In the genomic region with DNA sequence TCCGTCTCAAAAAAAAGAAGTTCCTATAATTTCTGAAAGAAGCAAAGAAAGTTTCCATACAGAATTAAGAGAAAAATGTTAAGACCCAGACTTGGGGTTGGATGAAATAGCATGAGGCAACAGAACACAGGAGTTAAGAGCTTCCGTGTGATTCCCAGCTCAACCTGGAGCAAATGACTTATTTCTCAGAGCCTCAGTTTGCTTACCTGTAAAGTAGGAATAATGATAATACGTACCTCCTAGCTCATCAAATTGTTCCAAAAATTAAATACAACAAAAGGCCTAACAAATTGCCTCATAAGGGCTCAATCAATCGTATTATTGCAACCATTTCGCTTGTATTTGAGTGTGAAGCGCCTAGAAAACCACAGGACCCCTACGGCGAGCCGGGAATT, we compare ENCODE assay signal across 9 cellular contexts. TPM values are rescaled to one million over a fixed set of nuclear protein-coding genes. Genes with fewer than 3 reads are reported as not detected.
DNase-seq lines count a peak whose midpoint lies in the region; ATAC-seq and TF ChIP-seq lines count a peak whose summit lies in the region.
"Had no signal": no experiment of that assay in that cellular context is flagged by ENCODE, and none has a peak within 500 bp of the region (broad histone marks: within the 10 kb centered on the region; RNA-seq: fewer than 3 reads in every experiment).

No MANE protein-coding gene starts in this region.

- no peaks in the 10 kb centered on the region for H3K27me3 Mint-ChIP-seq in MCF 10A (ENCODE audit: insufficient read depth, unreplicated experiment)

- H2BK120ac ChIP-seq in mesendoderm (ENCODE audit: low read depth, low read length), result no peak overlapping the region

- H3K9me3 Mint-ChIP-seq in MCF 10A (ENCODE audit: unreplicated experiment), result no peaks in the 10 kb centered on the region

- no peak overlapping the region for H2AK5ac ChIP-seq in mesendoderm (ENCODE audit: low read length)

- H3K4me1 ChIP-seq in heart left ventricle (peaks cover 5 to 45% (median 27%) of the 10 kb centered on the region in 12 donors), mesendoderm (ENCODE audit: control insufficient read depth, low read depth, low read length) (no peaks in the 10 kb centered on the region), urinary bladder (ENCODE audit: insufficient read depth) (no peaks in the 10 kb centered on the region)

- peak overlapping the region; percentile 91 for H3K4me2 ChIP-seq in mesendoderm (ENCODE audit: low read length)

- peak overlapping the region; percentile 91 for H3K27ac Mint-ChIP-seq in MCF 10A (ENCODE audit: low read depth, unreplicated experiment)

- H3K23ac ChIP-seq in mesendoderm (ENCODE audit: low read length), result no peak overlapping the region

- peaks cover 3% of the 10 kb centered on the region for H3K36me3 Mint-ChIP-seq in MCF 10A (ENCODE audit: insufficient read depth, unreplicated experiment)

- no peak for DNase-seq in heart left ventricle
- DNase-seq in Right ventricle myocardium inferior (ENCODE audit: missing footprints), result no peak
- no peak for DNase-seq in MCF 10A (ENCODE audit: unreplicated experiment)
- no peak for DNase-seq in mesendoderm
- DNase-seq in NCI-H1092 treated with DMSO at 0.1 percent for 48 hours (lab: John Stamatoyannopoulos, UW), result no peak
- DNase-seq in left colon, result no peak
- no peak for DNase-seq in pons (ENCODE audit: low spot score)
- DNase-seq: NCI-H1048 had no signal

- peak overlapping the region; percentile 96 for H3K56ac ChIP-seq in mesendoderm (ENCODE audit: low read length)

- 11 to 16% (median 14%) methylated on average over 9 of the region's 9 CpGs for WGBS in heart left ventricle, 4 donors
- WGBS in mesendoderm (ENCODE audit: extremely low coverage, insufficient coverage, low lambda C conversion rate), result no CpG with 5 or more reads among the region's 9 CpGs
- 13% methylated on average over 9 of the region's 9 CpGs for WGBS in urinary bladder

- no peaks in the 10 kb centered on the region for H3K9me3 ChIP-seq in heart left ventricle

- H3K4me3 Mint-ChIP-seq in MCF 10A (ENCODE audit: unreplicated experiment), result peak overlapping the region; percentile 90

- H3K27ac ChIP-seq in heart left ventricle (peak overlapping the region; percentile 82 to 93 (median 89)), mesendoderm (ENCODE audit: low read depth, low read length) (peak overlapping the region; percentile 85), urinary bladder (ENCODE audit: low read depth) (no peak overlapping the region)

- peaks cover 0 to 9% (median 4%) of the 10 kb centered on the region in 9 donors for H3K36me3 ChIP-seq in heart left ventricle
- no peaks in the 10 kb centered on the region for H3K36me3 ChIP-seq in mesendoderm (ENCODE audit: control insufficient read depth, insufficient read depth, low read length)
- no peaks in the 10 kb centered on the region for H3K36me3 ChIP-seq in urinary bladder (ENCODE audit: insufficient read depth)

- no peaks in the 10 kb centered on the region for H3K27me3 ChIP-seq in heart left ventricle
- no peaks in the 10 kb centered on the region for H3K27me3 ChIP-seq in mesendoderm (ENCODE audit: insufficient read depth, low read length, poor library complexity)

- H2BK5ac ChIP-seq in mesendoderm (ENCODE audit: low read length), result no peak overlapping the region

- peaks cover 2% of the 10 kb centered on the region for H3K79me1 ChIP-seq in mesendoderm (ENCODE audit: low read length)

- H3K4me1 Mint-ChIP-seq in MCF 10A (ENCODE audit: insufficient read depth, unreplicated experiment), result no peaks in the 10 kb centered on the region

- intact Hi-C loops in heart left ventricle (cut with DNase I), result loop anchor here in 4 of 10 donors (5.0 to 10.0 kb wide), 3 partner anchors 118 to 168 kb away; no protein-coding TSS in a partner anchor
- intact Hi-C loops in Right ventricle myocardium inferior (cut with DNase I), result loop anchor here (1.0 kb wide), 1 partner anchor 168 kb away; no protein-coding TSS in a partner anchor
- intact Hi-C loops in MCF 10A (cut with micrococcal nuclease), result no loop called here
- intact Hi-C loops in left colon (cut with DNase I, micrococcal nuclease), result loop anchor here in 1 of 2 donors (10.0 kb wide), 1 partner anchor 168 kb away; no protein-coding TSS in a partner anchor

- no peak overlapping the region for H4K8ac ChIP-seq in mesendoderm (ENCODE audit: low read depth, low read length)

- TF ChIP-seq CTCF in heart left ventricle (IDR thresholded peaks at IDR 0.05) (no peak), MCF 10A (IDR thresholded peaks at IDR 0.05; ENCODE audit: unreplicated experiment) (no peak)

- POLR2A ChIA-PET in MCF 10A (lab: Yijun Ruan, JAX), result interaction anchor here (0.6 to 4.5 kb wide), 21 partner anchors 8 to 1588 kb away, joined by 3 to 53 read pairs (median 4); a partner anchor contains a TSS

- CTCF ChIA-PET in MCF 10A (lab: Yijun Ruan, JAX), result interaction anchor here (0.5 to 1.3 kb wide), 4 partner anchors 14 to 948 kb away, joined by 3 to 5 read pairs (median 3); no protein-coding TSS in a partner anchor

- H3K4ac ChIP-seq in mesendoderm (ENCODE audit: low read depth, low read length), result no peak overlapping the region

- no peak overlapping the region for H2BK15ac ChIP-seq in mesendoderm (replicated peaks; ENCODE audit: low read depth)

- ATAC-seq in heart left ventricle (no peak), Right ventricle myocardium inferior (no peak), left colon (no peak)

- H3K4me3 ChIP-seq in heart left ventricle, result peak overlapping the region; percentile 79 to 100 (median 96)
- peak overlapping the region; percentile 91 for H3K4me3 ChIP-seq in mesendoderm (ENCODE audit: low read length)
- H3K4me3 ChIP-seq in urinary bladder (ENCODE audit: low read depth, low read length), result peak overlapping the region; percentile 94

- peak overlapping the region; percentile 52 for H3K18ac ChIP-seq in mesendoderm (ENCODE audit: low read length)

- TSS peak; percentile 87 for BruUV-seq in MCF 10A (replicated peaks; lab: Mats Ljungman, UMichigan)

- H3K79me2 ChIP-seq in mesendoderm (ENCODE audit: control insufficient read depth, insufficient read depth, low read length), result peaks cover 8% of the 10 kb centered on the region

- TF ChIP-seq POLR2A in heart left ventricle (IDR thresholded peaks at IDR 0.05), result no peak

- peak overlapping the region; percentile 93 for H3K9ac ChIP-seq in mesendoderm (ENCODE audit: low read length)

- no peak overlapping the region for H4K5ac ChIP-seq in mesendoderm (ENCODE audit: low read length)

RNA-seq across cellular contexts. Expression of a gene that starts 0.6 kb away (rescaled TPM):
- total RNA-seq in heart left ventricle (10 to 100 TPM; 16.1 to 33.2 (median 21.3) TPM), Right ventricle myocardium inferior (21.8 TPM), MCF 10A (2022) (32.9 and 41.8 TPM in 2 replicates), urinary bladder (30.1 TPM), left colon (10 to 100 TPM; 44.6 to 48.6 TPM)
- polyA plus RNA-seq in heart left ventricle (10 to 100 TPM in 1 of 2 donors, 1 to 10 TPM in 1; 7.0 to 30.5 TPM), urinary bladder (27.6 TPM)
- polyA plus RNA-seq in mesendoderm (2013, experiment 1 of 2), result 16.4 TPM
- polyA plus RNA-seq in mesendoderm (2013, experiment 2 of 2), result 16.2 TPM

RNA-seq across cellular contexts. Expression of a gene that starts 10.1 kb away (rescaled TPM):
- total RNA-seq in heart left ventricle, result 10 to 100 TPM; 16.6 to 47.3 (median 24.8) TPM
- polyA plus RNA-seq in heart left ventricle, result 10 to 100 TPM in 1 of 2 donors, 1 to 10 TPM in 1; 6.9 to 13.4 TPM
- total RNA-seq in Right ventricle myocardium inferior, result 24.2 TPM
- total RNA-seq in MCF 10A (2022), result 24.4 and 26.6 TPM in 2 replicates
- polyA plus RNA-seq in mesendoderm (2013, experiment 1 of 2), result 18.0 TPM
- polyA plus RNA-seq in mesendoderm (2013, experiment 2 of 2), result 18.4 TPM
- 121 TPM for total RNA-seq in urinary bladder
- 107 TPM for polyA plus RNA-seq in urinary bladder
- total RNA-seq in left colon, result 10 to 100 TPM; 27.2 to 53.0 TPM
